10 cellular contexts compared by ENCODE assay signal in the genomic region with DNA sequence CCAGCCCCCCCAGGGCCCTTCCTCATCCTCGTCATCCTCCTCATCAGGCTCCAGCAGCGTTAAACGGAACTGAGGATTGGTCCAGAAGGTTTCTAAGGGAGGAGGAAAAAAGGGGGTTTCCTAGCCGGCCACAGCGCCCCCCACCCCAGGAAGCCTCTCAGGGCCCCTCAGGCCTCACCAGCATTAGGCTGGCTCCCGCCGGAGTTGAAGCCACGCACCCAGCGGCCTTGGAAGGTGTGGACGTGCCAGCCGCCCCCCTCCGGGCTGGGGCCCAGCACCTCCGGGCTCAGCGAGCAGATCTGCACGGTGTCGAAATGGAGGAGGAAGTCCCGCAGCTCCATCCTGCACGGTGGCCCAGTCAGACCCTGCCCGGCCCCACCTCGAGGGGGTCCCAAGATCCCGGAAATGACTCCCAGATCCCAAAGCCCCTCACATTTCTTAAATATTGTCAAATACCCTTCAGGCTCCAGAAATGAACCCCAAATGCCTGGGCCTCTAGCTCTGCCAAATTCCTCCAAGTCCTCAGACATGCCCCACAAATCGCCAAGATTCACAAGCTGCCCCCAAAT. TPM values are rescaled to one million over a fixed set of nuclear protein-coding genes. Genes with fewer than 3 reads are reported as not detected.
DNase-seq lines count a peak whose midpoint lies in the region; ATAC-seq and TF ChIP-seq lines count a peak whose summit lies in the region.
"Had no signal": no experiment of that assay in that cellular context is flagged by ENCODE, and none has a peak within 500 bp of the region (broad histone marks: within the 10 kb centered on the region; RNA-seq: fewer than 3 reads in every experiment).

No MANE protein-coding gene starts in this region.

- H3K27me3 Mint-ChIP-seq in CD4-positive, alpha-beta memory T cell = peaks cover 0 to 2% of the 10 kb centered on the region in 2 donors
- H3K27me3 Mint-ChIP-seq in activated naive CD8-positive, alpha-beta T cell treated with anti-CD3 and anti-CD28 coated beads for 36 hours = peaks cover 9% of the 10 kb centered on the region
- H3K27me3 Mint-ChIP-seq in natural killer cell treated with Interleukin-12 subunit alpha and Interleukin-12 subunit beta and Interleukin-15 and Interleukin-18, amount 100 ng/mL, for 72 hours = no peaks in the 10 kb centered on the region

- peak overlapping the region; percentile 9 to 95 (median 65) for H3K27ac Mint-ChIP-seq in CD4-positive, alpha-beta memory T cell
- peak overlapping the region; percentile 9 for H3K27ac Mint-ChIP-seq in activated naive CD8-positive, alpha-beta T cell treated with anti-CD3 and anti-CD28 coated beads for 36 hours
- H3K27ac Mint-ChIP-seq in natural killer cell treated with Interleukin-12 subunit alpha and Interleukin-12 subunit beta and Interleukin-15 and Interleukin-18, amount 100 ng/mL, for 72 hours = peak overlapping the region in 1 of 2 donors; percentile 34

- CTCF ChIA-PET in CD4-positive, alpha-beta memory T cell (lab: Charles Lee; ENCODE audit: partially characterized antibody) = interaction anchor here (0.6 to 1.0 kb wide), 2 partner anchors 32 to 66 kb away, joined by 3 to 4 read pairs; no protein-coding TSS in a partner anchor

- H3K9me3 ChIP-seq in CD4-positive, alpha-beta memory T cell (ENCODE audit: control insufficient read depth in 1 of 2, low read length in 2 of 2) = no peaks in the 10 kb centered on the region
- H3K9me3 ChIP-seq: right lobe of liver had no signal

- TF ChIP-seq CTCF in GM06990 (IDR thresholded peaks at IDR 0.05; ENCODE audit: insufficient read depth, low read length, poor library complexity, severe bottlenecking) (no peak), foreskin keratinocyte (conservative IDR thresholded peaks at IDR 0.05) (no peak)

- H3K4me1 ChIP-seq in CD4-positive, alpha-beta memory T cell (ENCODE audit: insufficient read depth, low read length) = peaks cover 57% of the 10 kb centered on the region
- peaks cover 7% of the 10 kb centered on the region for H3K4me1 ChIP-seq in foreskin keratinocyte
- H3K4me1 ChIP-seq: right lobe of liver had no signal

- POLR2A ChIA-PET in CD4-positive, alpha-beta memory T cell (lab: Charles Lee; ENCODE audit: partially characterized antibody) = interaction anchor here (1.1 to 1.3 kb wide), 2 partner anchors 32 to 112 kb away, joined by 3 to 5 read pairs; no protein-coding TSS in a partner anchor

- DNase-seq in CD4-positive, alpha-beta memory T cell = no peak
- DNase-seq in GM06990 (ENCODE audit: extremely low read depth, insufficient read length) (no peak), foreskin keratinocyte (no peak), H4 (ENCODE audit: low spot score) (no peak), NCI-H446 treated with DMSO at 0.1 percent for 48 hours (lab: John Stamatoyannopoulos, UW) (no peak)
- DNase-seq in activated naive CD8-positive, alpha-beta T cell treated with anti-CD3 and anti-CD28 coated beads for 36 hours = no peak
- DNase-seq in natural killer cell treated with Interleukin-12 subunit alpha and Interleukin-12 subunit beta and Interleukin-15 and Interleukin-18, amount 100 ng/mL, for 72 hours (ENCODE audit: low spot score) = no peak
- DNase-seq: NCI-H1694 had no signal

- no peaks in the 10 kb centered on the region for H3K9me3 Mint-ChIP-seq in CD4-positive, alpha-beta memory T cell
- H3K9me3 Mint-ChIP-seq in activated naive CD8-positive, alpha-beta T cell treated with anti-CD3 and anti-CD28 coated beads for 36 hours = no peaks in the 10 kb centered on the region
- no peaks in the 10 kb centered on the region for H3K9me3 Mint-ChIP-seq in natural killer cell treated with Interleukin-12 subunit alpha and Interleukin-12 subunit beta and Interleukin-15 and Interleukin-18, amount 100 ng/mL, for 72 hours

- H3K36me3 ChIP-seq in CD4-positive, alpha-beta memory T cell (ENCODE audit: insufficient read depth, low read length) = no peaks in the 10 kb centered on the region
- H3K36me3 ChIP-seq in GM06990 (ENCODE audit: control insufficient read depth, insufficient read depth, low read length) = no peaks in the 10 kb centered on the region
- H3K36me3 ChIP-seq: right lobe of liver had no signal

- intact Hi-C loops in CD4-positive, alpha-beta memory T cell (cut with micrococcal nuclease) = no loop called here

- peaks cover 0 to 5% of the 10 kb centered on the region in 2 donors for H3K36me3 Mint-ChIP-seq in CD4-positive, alpha-beta memory T cell
- H3K36me3 Mint-ChIP-seq in activated naive CD8-positive, alpha-beta T cell treated with anti-CD3 and anti-CD28 coated beads for 36 hours = peaks cover 4% of the 10 kb centered on the region
- no peaks in the 10 kb centered on the region for H3K36me3 Mint-ChIP-seq in natural killer cell treated with Interleukin-12 subunit alpha and Interleukin-12 subunit beta and Interleukin-15 and Interleukin-18, amount 100 ng/mL, for 72 hours

- no peaks in the 10 kb centered on the region for H3K27me3 ChIP-seq in CD4-positive, alpha-beta memory T cell (ENCODE audit: insufficient read depth, low read length)
- H3K27me3 ChIP-seq in GM06990 (replicated peaks; ENCODE audit: control insufficient read depth, insufficient read depth, low read length) = no peaks in the 10 kb centered on the region
- no peaks in the 10 kb centered on the region for H3K27me3 ChIP-seq in foreskin keratinocyte
- H3K27me3 ChIP-seq: right lobe of liver had no signal

- ATAC-seq in natural killer cell treated with Interleukin-12 subunit alpha and Interleukin-12 subunit beta and Interleukin-15 and Interleukin-18, amount 100 ng/mL, for 72 hours = no peak
- ATAC-seq in foreskin keratinocyte = no peak

- peaks cover 24 to 60% (median 41%) of the 10 kb centered on the region in 4 donors for H3K4me1 Mint-ChIP-seq in CD4-positive, alpha-beta memory T cell
- peaks cover 28% of the 10 kb centered on the region for H3K4me1 Mint-ChIP-seq in activated naive CD8-positive, alpha-beta T cell treated with anti-CD3 and anti-CD28 coated beads for 36 hours
- H3K4me1 Mint-ChIP-seq in natural killer cell treated with Interleukin-12 subunit alpha and Interleukin-12 subunit beta and Interleukin-15 and Interleukin-18, amount 100 ng/mL, for 72 hours (ENCODE audit: low read depth in 2 of 2) = peaks cover 42 to 49% of the 10 kb centered on the region in 2 donors

- no peak overlapping the region for H3K27ac ChIP-seq in CD4-positive, alpha-beta memory T cell (ENCODE audit: low read depth, low read length)
- H3K27ac ChIP-seq in foreskin keratinocyte = no peak overlapping the region
- H3K27ac ChIP-seq: right lobe of liver had no signal

- no peak overlapping the region for H3K4me3 ChIP-seq in CD4-positive, alpha-beta memory T cell (ENCODE audit: low read length in 2 of 2)
- peak overlapping the region; percentile 15; the same call in 1 of the 2 replicates for H3K4me3 ChIP-seq in GM06990 (replicated peaks; ENCODE audit: low read depth, low read length)
- H3K4me3 ChIP-seq: right lobe of liver had no signal

- peak overlapping the region; percentile 44 to 73 (median 64) for H3K4me3 Mint-ChIP-seq in CD4-positive, alpha-beta memory T cell
- peak overlapping the region; percentile 69 for H3K4me3 Mint-ChIP-seq in activated naive CD8-positive, alpha-beta T cell treated with anti-CD3 and anti-CD28 coated beads for 36 hours
- peak overlapping the region; percentile 48 for H3K4me3 Mint-ChIP-seq in natural killer cell treated with Interleukin-12 subunit alpha and Interleukin-12 subunit beta and Interleukin-15 and Interleukin-18, amount 100 ng/mL, for 72 hours

RNA-seq across cellular contexts. Expression of gene CAPN12, which starts 6.9 kb away (rescaled TPM):
- total RNA-seq in CD4-positive, alpha-beta memory T cell = 10 to 100 TPM; 16.8 to 19.5 TPM
- polyA plus RNA-seq in CD4-positive, alpha-beta memory T cell = 1 to 10 TPM; 3.9 to 9.9 TPM
- 1 to 10 TPM; 3.8 to 3.9 TPM for total RNA-seq in activated naive CD8-positive, alpha-beta T cell treated with anti-CD3 and anti-CD28 coated beads for 36 hours
- total RNA-seq in natural killer cell treated with Interleukin-12 subunit alpha and Interleukin-12 subunit beta and Interleukin-15 and Interleukin-18, amount 100 ng/mL, for 72 hours = 10 to 100 TPM in 1 of 2 donors, 1 to 10 TPM in 1; 3.6 to 10.4 TPM
- 0.78 and 1.4 TPM in 2 replicates for total RNA-seq in foreskin keratinocyte
- 1.6 and 2.5 TPM in 2 replicates for polyA plus RNA-seq in foreskin keratinocyte
- not detected in 2 replicates for total RNA-seq in H4 (2014; rRNA removed; shearing (Covaris generic))

RNA-seq across cellular contexts. Expression of gene LGALS7, which starts 35.9 kb away (rescaled TPM):
- total RNA-seq in CD4-positive, alpha-beta memory T cell = not detected
- not detected for polyA plus RNA-seq in CD4-positive, alpha-beta memory T cell
- total RNA-seq in activated naive CD8-positive, alpha-beta T cell treated with anti-CD3 and anti-CD28 coated beads for 36 hours = not detected
- not detected for total RNA-seq in natural killer cell treated with Interleukin-12 subunit alpha and Interleukin-12 subunit beta and Interleukin-15 and Interleukin-18, amount 100 ng/mL, for 72 hours
- total RNA-seq in foreskin keratinocyte = 6.6 and 11.2 TPM in 2 replicates
- polyA plus RNA-seq in foreskin keratinocyte = 13.7 and 24.2 TPM in 2 replicates
- total RNA-seq in H4 (2014; rRNA removed; shearing (Covaris generic)) = not detected in 2 replicates
- total RNA-seq: right lobe of liver had no signal

RNA-seq across cellular contexts. Expression of gene LGALS7B, which starts 51.6 kb away (rescaled TPM):
- total RNA-seq in CD4-positive, alpha-beta memory T cell = not detected
- not detected for polyA plus RNA-seq in CD4-positive, alpha-beta memory T cell
- total RNA-seq in activated naive CD8-positive, alpha-beta T cell treated with anti-CD3 and anti-CD28 coated beads for 36 hours = not detected
- not detected for total RNA-seq in natural killer cell treated with Interleukin-12 subunit alpha and Interleukin-12 subunit beta and Interleukin-15 and Interleukin-18, amount 100 ng/mL, for 72 hours
- total RNA-seq in foreskin keratinocyte = 407 and 889 TPM in 2 replicates
- polyA plus RNA-seq in foreskin keratinocyte = 687 and 1,622 TPM in 2 replicates
- not detected in 2 replicates for total RNA-seq in H4 (2014; rRNA removed; shearing (Covaris generic))
- total RNA-seq: HT-29, right lobe of liver had no signal

Comparison
In these comparisons a context has a peak if more than half of its experiments do, and no peak if none do; other contexts are left out.
1. RNA of gene LGALS7B, which starts 51.6 kb away (total RNA-seq): 407 to 889 TPM in foreskin keratinocyte; not detected in CD4-positive, alpha-beta memory T cell, not detected in activated naive CD8-positive, alpha-beta T cell treated with anti-CD3 and anti-CD28 coated beads for 36 hours, not detected in natural killer cell treated with Interleukin-12 subunit alpha and Interleukin-12 subunit beta and Interleukin-15 and Interleukin-18, amount 100 ng/mL, for 72 hours and not detected in H4; every median in the first group is over 100 times any median in the second.
2. Peak in every context shown above with its lines, with median percentiles within 50 percentile points of each other: H3K4me3 Mint-ChIP-seq.